11 cellular contexts compared by ENCODE assay signal in genomic region chr1:44826375-44827196, GRCh38. TPM values are rescaled to one million over a fixed set of nuclear protein-coding genes. Genes with fewer than 3 reads are reported as not detected.
DNase-seq lines count a peak whose midpoint lies in the region; ATAC-seq and TF ChIP-seq lines count a peak whose summit lies in the region.
"Had no signal": no experiment of that assay in that cellular context is flagged by ENCODE, and none has a peak within 500 bp of the region (broad histone marks: within the 10 kb centered on the region; RNA-seq: fewer than 3 reads in every experiment).

No MANE protein-coding gene starts in this region.

- intact Hi-C loops in right lobe of liver (cut with DNase I) (loop anchor here in 1 of 2 donors (5.0 kb wide), 1 partner anchor 34 kb away; no protein-coding TSS in a partner anchor), tibial artery (cut with DNase I; ENCODE audit: low total_unique reads) (no loop called here)

- no peaks in the 10 kb centered on the region for H3K36me3 ChIP-seq in right lobe of liver
- peaks cover 0 to 20% (median 0%) of the 10 kb centered on the region in 3 donors for H3K36me3 ChIP-seq in tibial artery

- H3K27ac ChIP-seq in right lobe of liver (peak overlapping the region in 1 of 3 donors; percentile 28), tibial artery (peak overlapping the region in 1 of 2 donors; percentile 28)

- H3K27me3 ChIP-seq in right lobe of liver (no peaks in the 10 kb centered on the region), tibial artery (no peaks in the 10 kb centered on the region)

- H3K9me3 ChIP-seq in right lobe of liver, result no peaks in the 10 kb centered on the region
- no peaks in the 10 kb centered on the region for H3K9me3 ChIP-seq in tibial artery

- TF ChIP-seq CTCF in NB4 (IDR thresholded peaks at IDR 0.05; ENCODE audit: low read depth, low read length) (no peak), right lobe of liver (IDR thresholded peaks at IDR 0.05) (no peak), tibial artery (IDR thresholded peaks at IDR 0.05) (no peak)

- ATAC-seq in right lobe of liver, result peak; percentile 63 to 84 (median 74)
- no peak for ATAC-seq in GM18498 (IDR thresholded peaks at IDR 0.05; ENCODE audit: unreplicated experiment)
- ATAC-seq in HG02870 (IDR thresholded peaks at IDR 0.05; ENCODE audit: unreplicated experiment), result no peak

- H3K4me1 ChIP-seq in right lobe of liver (no peaks in the 10 kb centered on the region), tibial artery (no peaks in the 10 kb centered on the region)

- WGBS in right lobe of liver (ENCODE audit: insufficient coverage, low coverage, low lambda C conversion rate, missing lambda C conversion rate), result 49% methylated on average over 7 of the region's 24 CpGs

- no peak for TF ChIP-seq POLR2A in NB4 (IDR thresholded peaks at IDR 0.05; ENCODE audit: extremely low read depth, insufficient read length)
- TF ChIP-seq POLR2A in right lobe of liver (IDR thresholded peaks at IDR 0.05), result no peak

- H3K4me3 ChIP-seq in NB4 (ENCODE audit: low read depth, low read length) (no peak overlapping the region), right lobe of liver (no peak overlapping the region), tibial artery (peak overlapping the region in 1 of 2 donors; percentile 8)

- DNase-seq in NB4 (ENCODE audit: low read depth) (peak; percentile 31), dermis blood vessel endothelial cell (peak; percentile 44), right lobe of liver (peak in 2 of 3 donors; percentile 68 to 77), tibial artery (peak; percentile 78 to 87), HuH-7.5 (ENCODE audit: low spot score) (no peak), DMS114 treated with DMSO at 0.1 percent for 48 hours (lab: John Stamatoyannopoulos, UW; ENCODE audit: unreplicated experiment) (no peak)

RNA-seq across cellular contexts. Expression of gene PTCH2, which starts 16.5 kb away (rescaled TPM):
- total RNA-seq in dermis blood vessel endothelial cell (under 0.01 and 0.05 TPM in 2 replicates), right lobe of liver (under 1 TPM; 0.19 to 0.68 (median 0.35) TPM)
- total RNA-seq: HT1080 had no signal

RNA-seq across cellular contexts. Expression of gene BTBD19, which starts 18.3 kb away (rescaled TPM):
- total RNA-seq in dermis blood vessel endothelial cell (7.0 and 8.5 TPM in 2 replicates), right lobe of liver (1 to 10 TPM; 2.6 to 7.5 (median 5.3) TPM)

RNA-seq across cellular contexts. Expression of gene DYNLT4, which starts 19.4 kb away (rescaled TPM):
- 0.14 TPM in 1 of 2 replicates, not detected in the other for total RNA-seq in dermis blood vessel endothelial cell
- under 1 TPM in 1 of 6 experiments, not detected in 5; 0.26 TPM for total RNA-seq in right lobe of liver
- total RNA-seq: HT1080 had no signal

RNA-seq across cellular contexts. Expression of gene PLK3, which starts 26.4 kb away (rescaled TPM):
- total RNA-seq in dermis blood vessel endothelial cell, result 18.8 and 43.1 TPM in 2 replicates
- total RNA-seq in right lobe of liver, result 1 to 10 TPM; 1.8 to 5.3 (median 3.6) TPM

RNA-seq across cellular contexts. Expression of gene BEST4, which starts 38.6 kb away (rescaled TPM):
- not detected in 2 replicates for total RNA-seq in dermis blood vessel endothelial cell
- total RNA-seq in right lobe of liver, result under 1 TPM in 2 of 6 experiments, not detected in 4; 0.13 to 0.32 TPM
- total RNA-seq: dermis microvascular lymphatic vessel endothelial cell, HT1080, NCI-H460 had no signal

Comparison
In these comparisons a context has a peak if more than half of its experiments do, and no peak if none do; other contexts are left out.
1. DNase-seq: peak in NB4 (single experiment), dermis blood vessel endothelial cell (single experiment), right lobe of liver (2 of 3) and tibial artery (2 of 2); none in HuH-7.5 (single experiment) and DMS114 treated with DMSO at 0.1 percent for 48 hours (single experiment).
2. ATAC-seq: peak in right lobe of liver (4 of 4); none in GM18498 (single experiment) and HG02870 (single experiment).